8 cellular contexts compared by ENCODE assay signal in genomic region chr7:139340808-139341057, GRCh38. TPM values are rescaled to one million over a fixed set of nuclear protein-coding genes. Genes with fewer than 3 reads are reported as not detected.
A peak's percentile ranks its signal among the peaks of the same experiment; 100 is the strongest.
DNase-seq lines count a peak whose midpoint lies in the region; TF ChIP-seq lines count a peak whose summit lies in the region.

No MANE protein-coding gene starts in this region.

- WGBS in stomach, 5 donors: 0 to 1% (median 0%) methylated on average over 9 of the region's 9 CpGs

- H3K36me3 Mint-ChIP-seq in activated naive CD4-positive, alpha-beta T cell treated with anti-CD3 and anti-CD28 coated beads, Interleukin-2, amount 50 U/mL, for 24 hours: peaks cover 6% of the 10 kb centered on the region

- no peaks in the 10 kb centered on the region for H3K27me3 ChIP-seq in stomach

- peak overlapping the region; percentile 99 for H3K4me3 ChIP-seq in iPS-11a (ENCODE audit: low read depth, low read length)
- peak overlapping the region; percentile 57 to 95 (median 72) for H3K4me3 ChIP-seq in stomach

- TF ChIP-seq CTCF in stomach (IDR thresholded peaks at IDR 0.05): no peak

- peak; percentile 82 for DNase-seq in stimulated activated CD4-positive, alpha-beta T cell treated with anti-CD3 and anti-CD28 coated beads, Interleukin-1b, Interleukin-23, amount 100 ng/mL, for 48 hours
- no peak for DNase-seq in stimulated activated CD4-positive, alpha-beta T cell treated with anti-CD3 and anti-CD28 coated beads, Interleukin-2, amount 100 ng/mL, for 48 hours
- no peak for DNase-seq in stomach
- no peak for DNase-seq in SHP77 treated with DMSO at 0.1 percent for 48 hours (lab: John Stamatoyannopoulos, UW)
- DNase-seq in NCI-H226: no peak
- DNase-seq in epidermal melanocyte (ENCODE audit: insufficient read length, low spot score): no peak

- H3K27ac Mint-ChIP-seq in activated naive CD4-positive, alpha-beta T cell treated with anti-CD3 and anti-CD28 coated beads, Interleukin-2, amount 50 U/mL, for 24 hours: peak overlapping the region; percentile 100

- TF ChIP-seq EP300 in stomach (IDR thresholded peaks at IDR 0.05): no peak

- H3K27ac ChIP-seq in stomach: peak overlapping the region; percentile 97 to 100 (median 100)

- intact Hi-C loops in stomach (cut with DNase I; ENCODE audit: low total_unique reads): no loop called here

- peak overlapping the region; percentile 98 for H3K4me3 Mint-ChIP-seq in activated naive CD4-positive, alpha-beta T cell treated with anti-CD3 and anti-CD28 coated beads, Interleukin-2, amount 50 U/mL, for 24 hours

- no peak for TF ChIP-seq POLR2A in stomach (IDR thresholded peaks at IDR 0.05)

- H3K9me3 Mint-ChIP-seq in activated naive CD4-positive, alpha-beta T cell treated with anti-CD3 and anti-CD28 coated beads, Interleukin-2, amount 50 U/mL, for 24 hours: peaks cover 5% of the 10 kb centered on the region

- peaks cover 0 to 6% (median 5%) of the 10 kb centered on the region in 4 donors for H3K36me3 ChIP-seq in stomach

- no peaks in the 10 kb centered on the region for H3K9me3 ChIP-seq in stomach

- H3K4me1 ChIP-seq in stomach: peaks cover 8 to 22% (median 14%) of the 10 kb centered on the region in 4 donors

- peaks cover 40% of the 10 kb centered on the region for H3K4me1 Mint-ChIP-seq in activated naive CD4-positive, alpha-beta T cell treated with anti-CD3 and anti-CD28 coated beads, Interleukin-2, amount 50 U/mL, for 24 hours

- H3K27me3 Mint-ChIP-seq in activated naive CD4-positive, alpha-beta T cell treated with anti-CD3 and anti-CD28 coated beads, Interleukin-2, amount 50 U/mL, for 24 hours: peaks cover 1% of the 10 kb centered on the region

RNA-seq across cellular contexts. Expression of gene FMC1, which starts 0.4 kb away (rescaled TPM):
- 10 to 100 TPM in 3 of 5 donors, 1 to 10 TPM in 1, not detected in 1; 6.2 to 13.6 (median 11.0) TPM for total RNA-seq in stomach
- 10 to 100 TPM; 21.5 to 42.6 (median 23.5) TPM for polyA plus RNA-seq in stomach

RNA-seq across cellular contexts. Expression of gene LUC7L2, which starts 19.0 kb away (rescaled TPM):
- 100 to 1,000 TPM in 2 of 5 donors, 10 to 100 TPM in 3; 42.4 to 133 (median 93.7) TPM for total RNA-seq in stomach
- 10 to 100 TPM; 20.5 to 40.2 (median 31.8) TPM for polyA plus RNA-seq in stomach
